In the genomic region with DNA sequence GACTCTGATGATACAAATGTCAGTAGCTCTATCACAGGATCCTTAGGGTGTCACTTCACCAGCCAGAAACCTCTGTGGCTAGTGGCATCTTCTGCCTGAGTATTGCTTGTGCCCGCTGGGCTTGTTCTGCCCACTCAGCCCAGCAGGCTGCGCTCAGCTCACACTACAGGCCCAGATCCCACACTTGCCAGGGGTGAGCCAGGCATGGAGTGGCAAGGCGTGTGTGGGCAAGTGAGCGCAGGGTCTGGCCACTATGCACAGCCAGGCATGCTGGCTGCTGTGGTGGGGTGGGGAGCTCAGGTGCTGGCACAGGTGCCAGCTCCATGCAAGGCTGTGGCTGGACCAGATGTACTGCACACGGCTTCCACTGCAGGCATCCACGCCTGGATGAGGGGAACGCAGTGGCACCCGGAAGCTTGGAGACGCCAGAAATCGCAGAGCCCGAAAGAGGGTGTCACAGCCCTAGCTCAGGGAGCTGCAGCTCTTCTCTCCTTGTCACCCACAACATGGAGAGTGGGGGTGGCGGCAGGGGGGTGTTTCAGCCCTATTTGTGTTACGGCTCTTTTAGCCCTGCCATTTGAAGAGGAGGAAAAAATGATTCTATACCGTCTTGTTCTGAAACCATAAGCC, we compare ENCODE assay signal across 13 cellular contexts. TPM values are rescaled to one million over a fixed set of nuclear protein-coding genes. Genes with fewer than 3 reads are reported as not detected.
DNase-seq lines count a peak whose midpoint lies in the region; ATAC-seq and TF ChIP-seq lines count a peak whose summit lies in the region.
"Had no signal": no experiment of that assay in that cellular context is flagged by ENCODE, and none has a peak within 500 bp of the region (broad histone marks: within the 10 kb centered on the region; RNA-seq: fewer than 3 reads in every experiment).

No MANE protein-coding gene starts in this region.

- intact Hi-C loops in left cardiac atrium (cut with DNase I) (no loop called here), Right ventricle myocardium superior (cut with DNase I) (no loop called here), Panc1 (cut with micrococcal nuclease; ENCODE audit: unreplicated experiment) (no loop called here)

- TF ChIP-seq CTCF in Panc1 (IDR thresholded peaks at IDR 0.05), result peak; percentile 46
- peak; percentile 43 for TF ChIP-seq CTCF in epithelial cell of proximal tubule (conservative IDR thresholded peaks at IDR 0.05; ENCODE audit: low read depth, low read length)

- no peak for DNase-seq in left cardiac atrium
- no peak for DNase-seq in Right ventricle myocardium superior
- DNase-seq in Panc1 (ENCODE audit: low read depth, low spot score), result no peak
- DNase-seq in epithelial cell of proximal tubule (ENCODE audit: low read depth), result no peak
- DNase-seq in activated naive CD4-positive, alpha-beta T cell (lab: John Stamatoyannopoulos, UW), result no peak
- no peak for DNase-seq in activated naive CD4-positive, alpha-beta T cell treated with Interleukin-2 at 50 U/mL for 16 hours
- DNase-seq: BE2C, mesenchymal stem cell, NCI-H2107, upper lobe of left lung had no signal

- BruUV-seq in Panc1 (replicated peaks; lab: Mats Ljungman, UMichigan), result no TSS peak

- POLR2A ChIA-PET in Panc1 (lab: Charles Lee), result no interaction called here

- CTCF ChIA-PET in Panc1 (lab: Charles Lee), result interaction anchor here (0.6 to 0.9 kb wide), 2 partner anchors 56 to 61 kb away, joined by 4 to 6 read pairs; no protein-coding TSS in a partner anchor

- no peaks in the 10 kb centered on the region for H3K27me3 ChIP-seq in Panc1 (ENCODE audit: control insufficient read depth, insufficient read depth, low read length)
- H3K27me3 ChIP-seq: upper lobe of left lung had no signal

- no peaks in the 10 kb centered on the region for H3K36me3 ChIP-seq in Panc1 (ENCODE audit: control insufficient read depth, insufficient read depth, low read length)
- H3K36me3 ChIP-seq: BE2C, upper lobe of left lung had no signal

- no peaks in the 10 kb centered on the region for H3K9me3 ChIP-seq in Panc1 (ENCODE audit: control insufficient read depth, insufficient read depth, low read depth, low read length)
- H3K9me3 ChIP-seq: BE2C, upper lobe of left lung had no signal

- H3K27ac ChIP-seq in Panc1 (ENCODE audit: low read length), result no peak overlapping the region
- H3K27ac ChIP-seq: upper lobe of left lung had no signal

- in situ Hi-C loops in Panc1 (cut with HindIII; ENCODE audit: low pct_unique_long_range_greater_than_20kb, low sequenced_read_pairs), result no loop called here

- no peaks in the 10 kb centered on the region for H3K4me1 ChIP-seq in Panc1 (ENCODE audit: control insufficient read depth, insufficient read depth, low read length)
- H3K4me1 ChIP-seq: BE2C had no signal

- no peak overlapping the region for H3K4me3 ChIP-seq in Panc1 (ENCODE audit: low read depth in 2 of 2, low read length in 2 of 2)
- H3K4me3 ChIP-seq in epithelial cell of proximal tubule (ENCODE audit: low read depth, low read length), result no peak overlapping the region
- H3K4me3 ChIP-seq: upper lobe of left lung had no signal

- ATAC-seq in left cardiac atrium, result peak; percentile 15 to 34
- ATAC-seq in Right ventricle myocardium superior (ENCODE audit: poor library complexity), result no peak
- peak; percentile 78 for ATAC-seq in Panc1
- no peak for ATAC-seq in GM19324 (IDR thresholded peaks at IDR 0.05; ENCODE audit: low FRiP score, unreplicated experiment)
- ATAC-seq in HG03135 (IDR thresholded peaks at IDR 0.05; ENCODE audit: unreplicated experiment), result no peak
- ATAC-seq: sciatic nerve had no signal

RNA-seq across cellular contexts. Expression of gene CFAP97D1, which starts 10.2 kb away (rescaled TPM):
- total RNA-seq in left cardiac atrium, result not detected
- total RNA-seq in Right ventricle myocardium superior, result not detected
- total RNA-seq in Panc1 (2021; ENCODE audit: unreplicated experiment), result not detected
- not detected for polyA plus RNA-seq in Panc1 (2012; ENCODE audit: insufficient read length)
- total RNA-seq in epithelial cell of proximal tubule, result not detected in 2 replicates
- total RNA-seq: sciatic nerve had no signal

RNA-seq across cellular contexts. Expression of gene DUSP3, which starts 11.6 kb away (rescaled TPM):
- 100 to 1,000 TPM; 149 to 204 TPM for total RNA-seq in left cardiac atrium
- 224 TPM for total RNA-seq in Right ventricle myocardium superior
- 41.6 TPM for total RNA-seq in Panc1 (2021; ENCODE audit: unreplicated experiment)
- polyA plus RNA-seq in Panc1 (2012; ENCODE audit: insufficient read length), result 31.9 TPM
- total RNA-seq in epithelial cell of proximal tubule, result 46.3 and 47.5 TPM in 2 replicates

RNA-seq across cellular contexts. Expression of gene SOST, which starts 31.8 kb away (rescaled TPM):
- total RNA-seq in left cardiac atrium (not detected), Right ventricle myocardium superior (not detected), Panc1 (2021; ENCODE audit: unreplicated experiment) (not detected), epithelial cell of proximal tubule (not detected in 2 replicates)
- not detected for polyA plus RNA-seq in Panc1 (2012; ENCODE audit: insufficient read length)
- total RNA-seq: sciatic nerve, upper lobe of left lung had no signal

RNA-seq across cellular contexts. Expression of gene MPP3, which starts 42.5 kb away (rescaled TPM):
- total RNA-seq in left cardiac atrium (10 to 100 TPM; 30.7 to 74.2 TPM), Right ventricle myocardium superior (48.5 TPM), Panc1 (2021; ENCODE audit: unreplicated experiment) (7.1 TPM), epithelial cell of proximal tubule (8.6 and 10.8 TPM in 2 replicates)
- polyA plus RNA-seq in Panc1 (2012; ENCODE audit: insufficient read length), result 3.9 TPM

RNA-seq across cellular contexts. Expression of gene CD300LG, which starts 56.5 kb away (rescaled TPM):
- total RNA-seq in left cardiac atrium (10 to 100 TPM; 14.5 to 15.0 TPM), Right ventricle myocardium superior (17.5 TPM), Panc1 (2021; ENCODE audit: unreplicated experiment) (not detected), epithelial cell of proximal tubule (not detected in 2 replicates)
- polyA plus RNA-seq in Panc1 (2012; ENCODE audit: insufficient read length), result not detected

Comparison
In these comparisons a context has a peak if more than half of its experiments do, and no peak if none do; other contexts are left out.
1. ATAC-seq: peak in left cardiac atrium (2 of 2) and Panc1 (single experiment); none in Right ventricle myocardium superior (single experiment), GM19324 (single experiment) and HG03135 (single experiment).